In genomic region chr3:39208463-39209055, GRCh38 we compare ENCODE assay signal across 8 cellular contexts. TPM values are rescaled to one million over a fixed set of nuclear protein-coding genes. Genes with fewer than 3 reads are reported as not detected.
DNase-seq lines count a peak whose midpoint lies in the region; ATAC-seq and TF ChIP-seq lines count a peak whose summit lies in the region.

No MANE protein-coding gene starts in this region.

- DNase-seq in NCI-H2196 (lab: John Stamatoyannopoulos, UW; ENCODE audit: unreplicated experiment) (peak; percentile 1), NCI-H2196 treated with DMSO at 0.1 percent for 48 hours (lab: John Stamatoyannopoulos, UW; ENCODE audit: unreplicated experiment) (no peak), HS-5 (ENCODE audit: low read depth) (peak; percentile 20), SW 1271 (lab: John Stamatoyannopoulos, UW) (peak; percentile 9 to 41), epithelial cell of proximal tubule (ENCODE audit: low read depth) (peak; percentile 4), midbrain (lab: John Stamatoyannopoulos, UW) (peak; percentile 64), omental fat pad (ENCODE audit: low spot score) (no peak)

- no peak overlapping the region for H3K4me3 ChIP-seq in epithelial cell of proximal tubule (ENCODE audit: low read depth, low read length)

- peak; percentile 74 for TF ChIP-seq CTCF in epithelial cell of proximal tubule (conservative IDR thresholded peaks at IDR 0.05; ENCODE audit: low read depth, low read length)
- peak in 1 of 3 donors; percentile 11 for TF ChIP-seq CTCF in omental fat pad (IDR thresholded peaks at IDR 0.05)

- ATAC-seq in HG03159 (IDR thresholded peaks at IDR 0.05; ENCODE audit: unreplicated experiment) (no peak), omental fat pad (ENCODE audit: low FRiP score) (no peak)

RNA-seq across cellular contexts. Expression of gene XIRP1, which starts 16.2 kb away (rescaled TPM):
- total RNA-seq in epithelial cell of proximal tubule (0.12 TPM in 1 of 2 replicates, not detected in the other), omental fat pad (1 to 10 TPM in 1 of 4 donors, under 1 TPM in 1, not detected in 2; 0.65 to 2.0 TPM)

RNA-seq across cellular contexts. Expression of gene CSRNP1, which starts 55.2 kb away (rescaled TPM):
- total RNA-seq in epithelial cell of proximal tubule (11.5 and 12.7 TPM in 2 replicates), omental fat pad (100 to 1,000 TPM in 2 of 4 donors, 10 to 100 TPM in 2; 52.0 to 321 (median 90.8) TPM)

Comparison
In these comparisons a context has a peak if more than half of its experiments do, and no peak if none do; other contexts are left out.
1. DNase-seq: peak in NCI-H2196 (single experiment), HS-5 (single experiment), SW 1271 (2 of 2), epithelial cell of proximal tubule (single experiment) and midbrain (single experiment); none in NCI-H2196 treated with DMSO at 0.1 percent for 48 hours (single experiment) and omental fat pad (single experiment).